ENCODE assay signal across 24 cellular contexts in genomic region chr2:187825108-187825507, GRCh38.
A peak's percentile ranks its signal among the peaks of the same experiment; 100 is the strongest.
DNase-seq lines count a peak whose midpoint lies in the region; ATAC-seq and TF ChIP-seq lines count a peak whose summit lies in the region.
"Had no signal": no experiment of that assay in that cellular context is flagged by ENCODE, and none has a peak within 500 bp of the region (broad histone marks: within the 10 kb centered on the region; RNA-seq: fewer than 3 reads in every experiment).

No MANE protein-coding gene starts in this region.

- no peak for ATAC-seq in left lobe of liver
- ATAC-seq: A549; CD8-positive, alpha-beta T cell had no signal

- peaks cover 5% of the 10 kb centered on the region for H3K9me3 Mint-ChIP-seq in neural crest cell

- no peak for DNase-seq in neural crest cell (ENCODE audit: low read depth, low spot score)
- no peak for DNase-seq in left lobe of liver (ENCODE audit: low spot score)
- DNase-seq: 8988T; ACHN; AML-193; BE2C; Caco-2; Calu3; CD4-positive, alpha-beta memory T cell; CD4-positive, alpha-beta T cell; CD4-positive, CD25-positive, alpha-beta regulatory T cell; CD8-positive, alpha-beta memory T cell; CD8-positive, alpha-beta T cell; COR-L47; DMS 273 treated with DMSO at 0.1 percent for 48 hours; DMS153; DMS53; DMS79; DMS79 treated with DMSO at 0.1 percent for 48 hours; DND-41; EL had no signal

- no peak overlapping the region for H3K4me3 Mint-ChIP-seq in neural crest cell
- H3K4me3 Mint-ChIP-seq: B cell; CD14-positive monocyte; CD4-positive, alpha-beta memory T cell; CD4-positive, alpha-beta T cell; CD4-positive, CD25-positive, alpha-beta regulatory T cell; CD8-positive, alpha-beta memory T cell; CD8-positive, alpha-beta T cell had no signal

- no peaks in the 10 kb centered on the region for H3K36me3 Mint-ChIP-seq in neural crest cell (ENCODE audit: low read depth)
- H3K36me3 Mint-ChIP-seq: CD14-positive monocyte; CD4-positive, alpha-beta memory T cell; CD4-positive, CD25-positive, alpha-beta regulatory T cell; CD8-positive, alpha-beta memory T cell; CD8-positive, alpha-beta T cell had no signal

- TF ChIP-seq CTCF in neural crest cell (conservative IDR thresholded peaks at IDR 0.05) = no peak

- peaks cover 4% of the 10 kb centered on the region for H3K4me1 Mint-ChIP-seq in neural crest cell
- H3K4me1 Mint-ChIP-seq: B cell; CD14-positive monocyte; CD4-positive, alpha-beta memory T cell; CD4-positive, CD25-positive, alpha-beta regulatory T cell; CD8-positive, alpha-beta memory T cell had no signal

- peak overlapping the region; percentile 2 for H3K27ac Mint-ChIP-seq in neural crest cell (ENCODE audit: unreplicated experiment)
- H3K27ac Mint-ChIP-seq: B cell; CD14-positive monocyte; CD4-positive, alpha-beta memory T cell; CD4-positive, alpha-beta T cell; CD4-positive, CD25-positive, alpha-beta regulatory T cell; CD8-positive, alpha-beta memory T cell; CD8-positive, alpha-beta T cell had no signal

- no peaks in the 10 kb centered on the region for H3K27me3 Mint-ChIP-seq in neural crest cell (ENCODE audit: low read depth)
- H3K27me3 Mint-ChIP-seq: B cell; CD4-positive, alpha-beta memory T cell; CD4-positive, alpha-beta T cell; CD4-positive, CD25-positive, alpha-beta regulatory T cell; CD8-positive, alpha-beta memory T cell had no signal
